ENCODE assay signal across 16 cellular contexts in genomic region chr2:15602393-15602792, GRCh38.
"Had no signal": no experiment of that assay in that cellular context is flagged by ENCODE, and none has a peak within 500 bp of the region (broad histone marks: within the 10 kb centered on the region; RNA-seq: fewer than 3 reads in every experiment).

No MANE protein-coding gene starts in this region.

- H3K4me3 Mint-ChIP-seq: memory B cell; naive thymus-derived CD4-positive, alpha-beta T cell had no signal

- H3K27me3 Mint-ChIP-seq: memory B cell; naive thymus-derived CD4-positive, alpha-beta T cell had no signal

- H3K9me3 Mint-ChIP-seq: memory B cell; naive thymus-derived CD4-positive, alpha-beta T cell had no signal

- DNase-seq: dermis blood vessel endothelial cell; dorsolateral prefrontal cortex; effector CD4-positive, alpha-beta T cell; effector memory CD4-positive, alpha-beta T cell; foreskin keratinocyte; head of caudate nucleus; heart right ventricle; hippocampal formation; left cardiac atrium; left lung; left ventricle myocardium superior; lower lobe of right lung; mesendoderm; midbrain; naive thymus-derived CD4-positive, alpha-beta T cell had no signal

- H3K27ac Mint-ChIP-seq: memory B cell had no signal
